ENCODE assay signal across 1 cellular context in the genomic region with DNA sequence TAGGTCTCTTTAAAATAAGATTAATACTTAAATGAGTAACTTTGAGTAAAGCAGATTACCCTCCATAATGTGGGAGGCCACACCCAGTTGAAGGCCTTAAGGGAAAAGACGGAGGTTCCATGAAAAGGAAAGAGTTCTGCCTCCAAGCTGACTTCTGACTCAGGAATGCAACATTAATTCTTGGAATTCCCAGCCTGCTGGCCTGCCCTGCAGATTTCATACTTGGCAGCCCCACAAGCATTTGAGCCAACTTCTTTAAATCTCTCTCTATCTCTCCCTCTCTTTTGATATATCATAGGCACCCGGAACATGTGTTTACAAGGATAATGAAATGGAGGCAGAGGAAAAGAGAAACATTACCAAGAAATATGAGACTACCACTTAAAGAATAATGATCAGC.
TF ChIP-seq lines count a peak whose summit lies in the region.

No MANE protein-coding gene starts in this region.

TF ChIP-seq in GM23338, 12 proteins besides CTCF, POLR2A, EP300 and RAD21 (continued from another document):
- TF ChIP-seq, protein P1, sequence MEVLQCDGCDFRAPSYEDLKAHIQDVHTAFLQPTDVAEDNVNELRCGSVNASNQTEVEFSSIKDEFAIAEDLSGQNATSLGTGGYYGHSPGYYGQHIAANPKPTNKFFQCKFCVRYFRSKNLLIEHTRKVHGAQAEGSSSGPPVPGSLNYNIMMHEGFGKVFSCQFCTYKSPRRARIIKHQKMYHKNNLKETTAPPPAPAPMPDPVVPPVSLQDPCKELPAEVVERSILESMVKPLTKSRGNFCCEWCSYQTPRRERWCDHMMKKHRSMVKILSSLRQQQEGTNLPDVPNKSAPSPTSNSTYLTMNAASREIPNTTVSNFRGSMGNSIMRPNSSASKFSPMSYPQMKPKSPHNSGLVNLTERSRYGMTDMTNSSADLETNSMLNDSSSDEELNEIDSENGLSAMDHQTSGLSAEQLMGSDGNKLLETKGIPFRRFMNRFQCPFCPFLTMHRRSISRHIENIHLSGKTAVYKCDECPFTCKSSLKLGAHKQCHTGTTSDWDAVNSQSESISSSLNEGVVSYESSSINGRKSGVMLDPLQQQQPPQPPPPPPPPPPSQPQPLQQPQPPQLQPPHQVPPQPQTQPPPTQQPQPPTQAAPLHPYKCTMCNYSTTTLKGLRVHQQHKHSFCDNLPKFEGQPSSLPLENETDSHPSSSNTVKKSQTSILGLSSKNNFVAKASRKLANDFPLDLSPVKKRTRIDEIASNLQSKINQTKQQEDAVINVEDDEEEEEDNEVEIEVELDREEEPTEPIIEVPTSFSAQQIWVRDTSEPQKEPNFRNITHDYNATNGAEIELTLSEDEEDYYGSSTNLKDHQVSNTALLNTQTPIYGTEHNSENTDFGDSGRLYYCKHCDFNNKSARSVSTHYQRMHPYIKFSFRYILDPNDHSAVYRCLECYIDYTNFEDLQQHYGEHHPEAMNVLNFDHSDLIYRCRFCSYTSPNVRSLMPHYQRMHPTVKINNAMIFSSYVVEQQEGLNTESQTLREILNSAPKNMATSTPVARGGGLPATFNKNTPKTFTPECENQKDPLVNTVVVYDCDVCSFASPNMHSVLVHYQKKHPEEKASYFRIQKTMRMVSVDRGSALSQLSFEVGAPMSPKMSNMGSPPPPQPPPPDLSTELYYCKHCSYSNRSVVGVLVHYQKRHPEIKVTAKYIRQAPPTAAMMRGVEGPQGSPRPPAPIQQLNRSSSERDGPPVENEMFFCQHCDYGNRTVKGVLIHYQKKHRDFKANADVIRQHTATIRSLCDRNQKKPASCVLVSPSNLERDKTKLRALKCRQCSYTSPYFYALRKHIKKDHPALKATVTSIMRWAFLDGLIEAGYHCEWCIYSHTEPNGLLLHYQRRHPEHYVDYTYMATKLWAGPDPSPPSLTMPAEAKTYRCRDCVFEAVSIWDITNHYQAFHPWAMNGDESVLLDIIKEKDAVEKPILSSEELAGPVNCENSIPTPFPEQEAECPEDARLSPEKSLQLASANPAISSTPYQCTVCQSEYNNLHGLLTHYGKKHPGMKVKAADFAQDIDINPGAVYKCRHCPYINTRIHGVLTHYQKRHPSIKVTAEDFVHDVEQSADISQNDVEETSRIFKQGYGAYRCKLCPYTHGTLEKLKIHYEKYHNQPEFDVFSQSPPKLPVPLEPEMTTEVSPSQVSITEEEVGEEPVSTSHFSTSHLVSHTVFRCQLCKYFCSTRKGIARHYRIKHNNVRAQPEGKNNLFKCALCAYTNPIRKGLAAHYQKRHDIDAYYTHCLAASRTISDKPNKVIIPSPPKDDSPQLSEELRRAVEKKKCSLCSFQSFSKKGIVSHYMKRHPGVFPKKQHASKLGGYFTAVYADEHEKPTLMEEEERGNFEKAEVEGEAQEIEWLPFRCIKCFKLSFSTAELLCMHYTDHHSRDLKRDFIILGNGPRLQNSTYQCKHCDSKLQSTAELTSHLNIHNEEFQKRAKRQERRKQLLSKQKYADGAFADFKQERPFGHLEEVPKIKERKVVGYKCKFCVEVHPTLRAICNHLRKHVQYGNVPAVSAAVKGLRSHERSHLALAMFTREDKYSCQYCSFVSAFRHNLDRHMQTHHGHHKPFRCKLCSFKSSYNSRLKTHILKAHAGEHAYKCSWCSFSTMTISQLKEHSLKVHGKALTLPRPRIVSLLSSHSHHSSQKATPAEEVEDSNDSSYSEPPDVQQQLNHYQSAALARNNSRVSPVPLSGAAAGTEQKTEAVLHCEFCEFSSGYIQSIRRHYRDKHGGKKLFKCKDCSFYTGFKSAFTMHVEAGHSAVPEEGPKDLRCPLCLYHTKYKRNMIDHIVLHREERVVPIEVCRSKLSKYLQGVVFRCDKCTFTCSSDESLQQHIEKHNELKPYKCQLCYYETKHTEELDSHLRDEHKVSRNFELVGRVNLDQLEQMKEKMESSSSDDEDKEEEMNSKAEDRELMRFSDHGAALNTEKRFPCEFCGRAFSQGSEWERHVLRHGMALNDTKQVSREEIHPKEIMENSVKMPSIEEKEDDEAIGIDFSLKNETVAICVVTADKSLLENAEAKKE (CRISPR knock-in tag; IDR thresholded peaks at IDR 0.05) = no peak
- no peak for TF ChIP-seq NANOG (IDR thresholded peaks at IDR 0.05; ENCODE audit: borderline replicate concordance)
- TF ChIP-seq, protein P2, sequence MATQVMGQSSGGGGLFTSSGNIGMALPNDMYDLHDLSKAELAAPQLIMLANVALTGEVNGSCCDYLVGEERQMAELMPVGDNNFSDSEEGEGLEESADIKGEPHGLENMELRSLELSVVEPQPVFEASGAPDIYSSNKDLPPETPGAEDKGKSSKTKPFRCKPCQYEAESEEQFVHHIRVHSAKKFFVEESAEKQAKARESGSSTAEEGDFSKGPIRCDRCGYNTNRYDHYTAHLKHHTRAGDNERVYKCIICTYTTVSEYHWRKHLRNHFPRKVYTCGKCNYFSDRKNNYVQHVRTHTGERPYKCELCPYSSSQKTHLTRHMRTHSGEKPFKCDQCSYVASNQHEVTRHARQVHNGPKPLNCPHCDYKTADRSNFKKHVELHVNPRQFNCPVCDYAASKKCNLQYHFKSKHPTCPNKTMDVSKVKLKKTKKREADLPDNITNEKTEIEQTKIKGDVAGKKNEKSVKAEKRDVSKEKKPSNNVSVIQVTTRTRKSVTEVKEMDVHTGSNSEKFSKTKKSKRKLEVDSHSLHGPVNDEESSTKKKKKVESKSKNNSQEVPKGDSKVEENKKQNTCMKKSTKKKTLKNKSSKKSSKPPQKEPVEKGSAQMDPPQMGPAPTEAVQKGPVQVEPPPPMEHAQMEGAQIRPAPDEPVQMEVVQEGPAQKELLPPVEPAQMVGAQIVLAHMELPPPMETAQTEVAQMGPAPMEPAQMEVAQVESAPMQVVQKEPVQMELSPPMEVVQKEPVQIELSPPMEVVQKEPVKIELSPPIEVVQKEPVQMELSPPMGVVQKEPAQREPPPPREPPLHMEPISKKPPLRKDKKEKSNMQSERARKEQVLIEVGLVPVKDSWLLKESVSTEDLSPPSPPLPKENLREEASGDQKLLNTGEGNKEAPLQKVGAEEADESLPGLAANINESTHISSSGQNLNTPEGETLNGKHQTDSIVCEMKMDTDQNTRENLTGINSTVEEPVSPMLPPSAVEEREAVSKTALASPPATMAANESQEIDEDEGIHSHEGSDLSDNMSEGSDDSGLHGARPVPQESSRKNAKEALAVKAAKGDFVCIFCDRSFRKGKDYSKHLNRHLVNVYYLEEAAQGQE (IDR thresholded peaks at IDR 0.05; ENCODE audit: unreplicated experiment) = no peak
